9 cellular contexts compared by ENCODE assay signal in genomic region chr21:46639489-46640386, GRCh38. TPM values are rescaled to one million over a fixed set of nuclear protein-coding genes. Genes with fewer than 3 reads are reported as not detected.
DNase-seq lines count a peak whose midpoint lies in the region; FAIRE-seq and TF ChIP-seq lines count a peak whose summit lies in the region.
"Had no signal": no experiment of that assay in that cellular context is flagged by ENCODE, and none has a peak within 500 bp of the region (broad histone marks: within the 10 kb centered on the region; RNA-seq: fewer than 3 reads in every experiment).

No MANE protein-coding gene starts in this region.

- peak overlapping the region; percentile 49 for H3K4me3 Mint-ChIP-seq in neural crest cell

- H3K4me1 Mint-ChIP-seq in neural crest cell = peaks cover 44% of the 10 kb centered on the region

- TF ChIP-seq CTCF in bronchial epithelial cell (IDR thresholded peaks at IDR 0.05; ENCODE audit: insufficient read depth, low read length, severe bottlenecking) (peak; percentile 6), neural crest cell (conservative IDR thresholded peaks at IDR 0.05) (peak; percentile 65)

- FAIRE-seq in bronchial epithelial cell (lab: Jason Lieb, UNC) = no peak

- peaks cover 16% of the 10 kb centered on the region for H3K36me3 ChIP-seq in bronchial epithelial cell (ENCODE audit: control insufficient read depth, insufficient read depth, low read length)

- H3K27ac Mint-ChIP-seq in neural crest cell (ENCODE audit: unreplicated experiment) = no peak overlapping the region

- H3K36me3 Mint-ChIP-seq in neural crest cell (ENCODE audit: low read depth) = peaks cover 11% of the 10 kb centered on the region

- no peak overlapping the region for H3K4me3 ChIP-seq in bronchial epithelial cell (ENCODE audit: low read depth, low read length)
- H3K4me3 ChIP-seq: skin epidermis had no signal

- no peaks in the 10 kb centered on the region for H3K27me3 Mint-ChIP-seq in neural crest cell (ENCODE audit: low read depth)

- no peaks in the 10 kb centered on the region for H3K9me3 Mint-ChIP-seq in neural crest cell

- DNase-seq in NCI-H1092 treated with DMSO at 0.1 percent for 48 hours (lab: John Stamatoyannopoulos, UW) (peak; percentile 17), NCI-H1092 (lab: John Stamatoyannopoulos, UW) (no peak), NCI-H1694 treated with DMSO at 0.1 percent for 48 hours (lab: John Stamatoyannopoulos, UW) (peak; percentile 50), bronchial epithelial cell (ENCODE audit: low read depth) (peak; percentile 53), neural crest cell (ENCODE audit: low read depth, low spot score) (no peak), OCI-M2 (lab: John Stamatoyannopoulos, UW; ENCODE audit: unreplicated experiment) (no peak), NCI-H226 (no peak)
- DNase-seq in activated effector memory CD4-positive, alpha-beta T cell treated with Interleukin-2 at 50 U/mL for 16 hours = no peak

- no peaks in the 10 kb centered on the region for H3K27me3 ChIP-seq in bronchial epithelial cell (ENCODE audit: control insufficient read depth, insufficient read depth, low read length)

RNA-seq across cellular contexts. Expression of gene PRMT2, which starts 4.3 kb away (rescaled TPM):
- total RNA-seq in bronchial epithelial cell (112 and 154 TPM in 2 replicates), neural crest cell (100 and 109 TPM in 2 replicates)

RNA-seq across cellular contexts. Expression of gene S100B, which starts 34.9 kb away (rescaled TPM):
- not detected in 2 replicates for total RNA-seq in bronchial epithelial cell
- total RNA-seq in neural crest cell = 29.9 and 37.3 TPM in 2 replicates

Comparison
In these comparisons a context has a peak if more than half of its experiments do, and no peak if none do; other contexts are left out.
1. DNase-seq: peak in NCI-H1092 treated with DMSO at 0.1 percent for 48 hours (single experiment), NCI-H1694 treated with DMSO at 0.1 percent for 48 hours (single experiment) and bronchial epithelial cell (single experiment); none in NCI-H1092 (single experiment), neural crest cell (single experiment), activated effector memory CD4-positive, alpha-beta T cell treated with Interleukin-2 at 50 U/mL for 16 hours (single experiment), OCI-M2 (single experiment) and NCI-H226 (single experiment).
2. RNA of gene S100B, which starts 34.9 kb away (total RNA-seq): 29.9 to 37.3 TPM in neural crest cell; not detected in bronchial epithelial cell; every median in the first group is over 10 times any median in the second.